In genomic region chr22:24789516-24789915, GRCh38 we compare ENCODE assay signal across 24 cellular contexts. TPM values are rescaled to one million over a fixed set of nuclear protein-coding genes. Genes with fewer than 3 reads are reported as not detected.
"Had no signal": no experiment of that assay in that cellular context is flagged by ENCODE, and none has a peak within 500 bp of the region (broad histone marks: within the 10 kb centered on the region; RNA-seq: fewer than 3 reads in every experiment).

No MANE protein-coding gene starts in this region.

- H3K4me1 ChIP-seq: SJSA1 had no signal

- H3K9me3 Mint-ChIP-seq: IgD-negative memory B cell had no signal

- DNase-seq: Kasumi-1, MM.1S, NCI-H1092 treated with DMSO at 0.1 percent for 48 hours, NCI-H1436, NCI-H187, NCI-H2029, NCI-H2081 treated with DMSO at 0.1 percent for 48 hours, NCI-H2171, NCI-H226, NCI-H446, NCI-H510A, NCI-H524 treated with DMSO at 0.1 percent for 48 hours, NCI-H69, NCI-H774, Right ventricle myocardium superior, RPMI8226, SIG-M5 had no signal

- ATAC-seq: K562 had no signal

- H3K27ac ChIP-seq: KMS-11, SJSA1, SK-N-MC had no signal

- H3K4me1 Mint-ChIP-seq: IgD-negative memory B cell had no signal

- H3K36me3 ChIP-seq: SJSA1 had no signal

- H3K36me3 Mint-ChIP-seq: IgD-negative memory B cell had no signal

- H3K4me3 Mint-ChIP-seq: IgD-negative memory B cell had no signal

- H3K27ac Mint-ChIP-seq: IgD-negative memory B cell had no signal

- H3K9me3 ChIP-seq: SJSA1 had no signal

- H3K4me3 ChIP-seq: K562, SJSA1, SK-N-MC had no signal

RNA-seq across cellular contexts. Expression of gene PIWIL3, which starts 15.0 kb away (rescaled TPM):
- total RNA-seq: HT1080, K562, M059J, Right ventricle myocardium superior, SJSA1 had no signal
- polyA plus RNA-seq: IgD-negative memory B cell had no signal

RNA-seq across cellular contexts. Expression of gene SGSM1, which starts 16.5 kb away (rescaled TPM):
- total RNA-seq: HT1080, K562, M059J, SJSA1 had no signal
- polyA plus RNA-seq: K562 had no signal
